ENCODE assay signal across 34 cellular contexts in the genomic region with DNA sequence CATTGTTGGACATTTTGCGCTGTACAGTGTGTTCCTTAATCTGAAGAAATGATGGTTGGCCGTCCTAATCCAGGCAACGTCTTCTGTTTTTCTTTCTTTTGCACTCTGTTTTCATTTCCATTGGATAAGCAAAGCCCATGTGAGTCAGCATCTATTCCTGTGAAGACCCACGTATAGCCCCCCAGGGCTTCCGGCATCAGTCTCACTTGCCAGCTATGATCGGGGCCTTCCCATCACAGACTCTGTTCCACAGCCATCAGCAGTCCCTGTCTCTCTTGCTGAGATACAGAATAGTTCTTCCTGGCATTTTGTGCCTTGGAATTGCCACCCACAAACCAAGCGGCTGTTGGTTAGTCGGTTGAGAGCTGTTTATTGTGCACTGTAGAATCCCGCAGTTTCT. TPM values are rescaled to one million over a fixed set of nuclear protein-coding genes. Genes with fewer than 3 reads are reported as not detected.
"Had no signal": no experiment of that assay in that cellular context is flagged by ENCODE, and none has a peak within 500 bp of the region (broad histone marks: within the 10 kb centered on the region; RNA-seq: fewer than 3 reads in every experiment).

No MANE protein-coding gene starts in this region.

- DNase-seq: dorsolateral prefrontal cortex; effector CD4-positive, alpha-beta T cell; foreskin fibroblast; gastrocnemius medialis; head of caudate nucleus; left cardiac atrium; left lung; mesenchymal stem cell; mucosa of descending colon; naive B cell; psoas muscle; right cardiac atrium; sigmoid colon; stimulated activated CD4-positive, alpha-beta T cell treated with anti-CD3 and anti-CD28 coated beads, Interleukin-15, amount 100 ng/mL, for 24 hours; stimulated activated CD4-positive, alpha-beta T cell treated with anti-CD3 and anti-CD28 coated beads, Interleukin-2, amount 100 ng/mL, for 48 hours; stimulated activated naive B cell treated with anti-CD40 and anti-IgM and Interleukin-4, amounts not matched to agents 10 μg/mL and 1 μg/mL and 100 μg/mL, for 72 hours; transverse colon had no signal

- H3K9me3 Mint-ChIP-seq: mesothelial cell of epicardium; naive B cell; stimulated activated naive B cell treated with anti-CD40 and anti-IgM and Interleukin-4, amounts not matched to agents 10 μg/mL and 1 μg/mL and 100 μg/mL, for 72 hours; stimulated activated naive CD8-positive, alpha-beta T cell treated with anti-CD3 and anti-CD28 coated beads, Interleukin-15, Interleukin-2, amounts not matched to agents 100 ng/mL and 50 ng/mL, for 24 hours had no signal

- H3K27ac Mint-ChIP-seq: mesothelial cell of epicardium; nephron; neural progenitor cell; stimulated activated naive B cell treated with anti-CD40 and anti-IgM and Interleukin-4, amounts not matched to agents 10 μg/mL and 1 μg/mL and 100 μg/mL, for 72 hours; stimulated activated naive CD8-positive, alpha-beta T cell treated with anti-CD3 and anti-CD28 coated beads, Interleukin-15, Interleukin-2, amounts not matched to agents 100 ng/mL and 50 ng/mL, for 24 hours had no signal

- H3K4me2 ChIP-seq: neural progenitor cell had no signal

- H3K36me3 ChIP-seq: gastrocnemius medialis, left lung, neural progenitor cell, sigmoid colon, thoracic aorta, transverse colon, vagina had no signal

- H3K27me3 Mint-ChIP-seq: naive B cell; stimulated activated naive CD8-positive, alpha-beta T cell treated with anti-CD3 and anti-CD28 coated beads, Interleukin-15, Interleukin-2, amounts not matched to agents 100 ng/mL and 50 ng/mL, for 24 hours had no signal

- H3K27ac ChIP-seq: dorsolateral prefrontal cortex, epithelial cell of prostate, gastrocnemius medialis, left lung, neural progenitor cell, psoas muscle, sigmoid colon, thoracic aorta, transverse colon, vagina had no signal

- H2AFZ ChIP-seq: neural progenitor cell had no signal

- ATAC-seq: esophagus mucosa; gastrocnemius medialis; left cardiac atrium; mucosa of descending colon; psoas muscle; stimulated activated naive B cell treated with anti-CD40 and anti-IgM and Interleukin-4, amounts not matched to agents 10 μg/mL and 1 μg/mL and 100 μg/mL, for 72 hours had no signal

- FAIRE-seq: colon had no signal

- H3K9ac ChIP-seq: neural progenitor cell had no signal

- H3K27me3 ChIP-seq: dorsolateral prefrontal cortex, gastrocnemius medialis, left lung, neural progenitor cell, sigmoid colon, transverse colon, vagina had no signal

- H3K36me3 Mint-ChIP-seq: mesothelial cell of epicardium; naive B cell; neural progenitor cell; stimulated activated naive B cell treated with anti-CD40 and anti-IgM and Interleukin-4, amounts not matched to agents 10 μg/mL and 1 μg/mL and 100 μg/mL, for 72 hours had no signal

- H3K9me3 ChIP-seq: gastrocnemius medialis, left lung, mucosa of descending colon, psoas muscle, sigmoid colon, thoracic aorta, transverse colon, vagina had no signal

- H3K4me3 ChIP-seq: dorsolateral prefrontal cortex, gastrocnemius medialis, left lung, mucosa of descending colon, neural progenitor cell, psoas muscle, sigmoid colon, thoracic aorta, transverse colon, vagina had no signal

- H3K4me3 Mint-ChIP-seq: mesothelial cell of epicardium; naive B cell; nephron; neural progenitor cell; stimulated activated naive B cell treated with anti-CD40 and anti-IgM and Interleukin-4, amounts not matched to agents 10 μg/mL and 1 μg/mL and 100 μg/mL, for 72 hours; stimulated activated naive CD8-positive, alpha-beta T cell treated with anti-CD3 and anti-CD28 coated beads, Interleukin-15, Interleukin-2, amounts not matched to agents 100 ng/mL and 50 ng/mL, for 24 hours had no signal

- H3K4me1 Mint-ChIP-seq: naive B cell; nephron; neural progenitor cell; stimulated activated naive B cell treated with anti-CD40 and anti-IgM and Interleukin-4, amounts not matched to agents 10 μg/mL and 1 μg/mL and 100 μg/mL, for 72 hours had no signal

- H3K4me1 ChIP-seq: gastrocnemius medialis, left lung, neural progenitor cell, psoas muscle, sigmoid colon, transverse colon had no signal

RNA-seq across cellular contexts. Expression of gene BRDT, which starts 29.2 kb away (rescaled TPM):
- total RNA-seq: esophagus mucosa, gastrocnemius medialis, glomerular endothelial cell, kidney epithelial cell, left cardiac atrium, left lung, lower leg skin, lung microvascular endothelial cell, mesothelial cell of epicardium, mucosa of descending colon, osteoblast, psoas muscle, renal cortical epithelial cell, right cardiac atrium, sigmoid colon, skeletal muscle tissue, thoracic aorta, transverse colon, ureter, vagina had no signal
- polyA plus RNA-seq: psoas muscle, right cardiac atrium, sigmoid colon had no signal
